ENCODE assay signal across 20 cellular contexts in genomic region chr17:13503526-13503925, GRCh38.
"Had no signal": no experiment of that assay in that cellular context is flagged by ENCODE, and none has a peak within 500 bp of the region (broad histone marks: within the 10 kb centered on the region; RNA-seq: fewer than 3 reads in every experiment).

No MANE protein-coding gene starts in this region.

- H3K4me1 Mint-ChIP-seq: stimulated activated memory B cell treated with anti-CD40 and anti-IgM and Interleukin-4, amounts not matched to agents 10 μg/mL and 1 μg/mL and 100 μg/mL, for 72 hours had no signal

- H3K27me3 Mint-ChIP-seq: stimulated activated memory B cell treated with anti-CD40 and anti-IgM and Interleukin-4, amounts not matched to agents 10 μg/mL and 1 μg/mL and 100 μg/mL, for 72 hours; stimulated activated naive CD8-positive, alpha-beta T cell treated with anti-CD3 and anti-CD28 coated beads, Interleukin-15, Interleukin-2, amounts not matched to agents 100 ng/mL and 50 ng/mL, for 24 hours had no signal

- DNase-seq: effector CD4-positive, alpha-beta T cell; endodermal cell; erythroblast; foreskin keratinocyte; head of caudate nucleus; mammary epithelial cell; naive thymus-derived CD4-positive, alpha-beta T cell; posterior cingulate gyrus; spleen; stimulated activated CD4-positive, alpha-beta T cell treated with anti-CD3 and anti-CD28 coated beads, Interleukin-15, amount 100 ng/mL, for 24 hours; stimulated activated CD4-positive, alpha-beta T cell treated with anti-CD3 and anti-CD28 coated beads, Interleukin-1b, Interleukin-23, amount 100 ng/mL, for 48 hours; stimulated activated CD4-positive, alpha-beta T cell treated with anti-CD3 and anti-CD28 coated beads, Interleukin-4, amount 100 ng/mL, for 24 hours; tibial artery; upper lobe of left lung; uterus had no signal

- ATAC-seq: foreskin keratinocyte; naive thymus-derived CD4-positive, alpha-beta T cell; sciatic nerve; stimulated activated memory B cell treated with anti-CD40 and anti-IgM and Interleukin-4, amounts not matched to agents 10 μg/mL and 1 μg/mL and 100 μg/mL, for 72 hours had no signal

- H3K27ac ChIP-seq: foreskin keratinocyte, hepatocyte, neutrophil, spleen, tibial artery, upper lobe of left lung, uterus had no signal

- H3K27ac Mint-ChIP-seq: endodermal cell; naive thymus-derived CD4-positive, alpha-beta T cell; stimulated activated memory B cell treated with anti-CD40 and anti-IgM and Interleukin-4, amounts not matched to agents 10 μg/mL and 1 μg/mL and 100 μg/mL, for 72 hours; stimulated activated naive CD8-positive, alpha-beta T cell treated with anti-CD3 and anti-CD28 coated beads, Interleukin-15, Interleukin-2, amounts not matched to agents 100 ng/mL and 50 ng/mL, for 24 hours had no signal

- H3K36me3 Mint-ChIP-seq: naive thymus-derived CD4-positive, alpha-beta T cell; stimulated activated memory B cell treated with anti-CD40 and anti-IgM and Interleukin-4, amounts not matched to agents 10 μg/mL and 1 μg/mL and 100 μg/mL, for 72 hours had no signal

- H3K36me3 ChIP-seq: neutrophil, spleen, tibial artery, upper lobe of left lung, uterus had no signal

- H2AFZ ChIP-seq: hepatocyte had no signal

- H3K79me2 ChIP-seq: hepatocyte had no signal

- H3K4me3 ChIP-seq: hepatocyte, spleen, tibial artery, upper lobe of left lung, uterus had no signal

- H3K9me3 Mint-ChIP-seq: endodermal cell; stimulated activated memory B cell treated with anti-CD40 and anti-IgM and Interleukin-4, amounts not matched to agents 10 μg/mL and 1 μg/mL and 100 μg/mL, for 72 hours; stimulated activated naive CD8-positive, alpha-beta T cell treated with anti-CD3 and anti-CD28 coated beads, Interleukin-15, Interleukin-2, amounts not matched to agents 100 ng/mL and 50 ng/mL, for 24 hours had no signal

- H3K9me3 ChIP-seq: neutrophil, spleen, tibial artery, upper lobe of left lung, uterus had no signal

- H3K4me3 Mint-ChIP-seq: endodermal cell; naive thymus-derived CD4-positive, alpha-beta T cell; stimulated activated memory B cell treated with anti-CD40 and anti-IgM and Interleukin-4, amounts not matched to agents 10 μg/mL and 1 μg/mL and 100 μg/mL, for 72 hours; stimulated activated naive CD8-positive, alpha-beta T cell treated with anti-CD3 and anti-CD28 coated beads, Interleukin-15, Interleukin-2, amounts not matched to agents 100 ng/mL and 50 ng/mL, for 24 hours had no signal

- H3K4me1 ChIP-seq: foreskin keratinocyte, tibial artery, upper lobe of left lung, uterus had no signal

- H3K27me3 ChIP-seq: foreskin keratinocyte, hepatocyte, neutrophil, spleen, tibial artery, upper lobe of left lung, uterus had no signal

- H3K4me2 ChIP-seq: hepatocyte had no signal
